ENCODE assay signal across 26 cellular contexts in genomic region chr16:13178318-13178717, GRCh38.
A peak's percentile ranks its signal among the peaks of the same experiment; 100 is the strongest.
DNase-seq lines count a peak whose midpoint lies in the region; ATAC-seq and TF ChIP-seq lines count a peak whose summit lies in the region.
"Had no signal": no experiment of that assay in that cellular context is flagged by ENCODE, and none has a peak within 500 bp of the region (broad histone marks: within the 10 kb centered on the region; RNA-seq: fewer than 3 reads in every experiment).

No MANE protein-coding gene starts in this region.

- WGBS in esophagus squamous epithelium, 2 donors: 56 to 61% methylated on average over 8 of the region's 8 CpGs
- WGBS in psoas muscle, 3 donors: 11 to 17% (median 14%) methylated on average over 8 of the region's 8 CpGs

- peaks cover 0 to 12% (median 0%) of the 10 kb centered on the region in 4 donors for H3K27me3 ChIP-seq in esophagus squamous epithelium
- H3K27me3 ChIP-seq in psoas muscle (ENCODE audit: insufficient read depth in 3 of 3, low read length in 2 of 3): no peaks in the 10 kb centered on the region
- H3K27me3 ChIP-seq: SJCRH30 had no signal

- no peaks in the 10 kb centered on the region for H3K4me1 ChIP-seq in esophagus squamous epithelium
- H3K4me1 ChIP-seq in psoas muscle: no peaks in the 10 kb centered on the region
- H3K4me1 ChIP-seq: A549, Caco-2, SJCRH30 had no signal

- H3K36me3 Mint-ChIP-seq in glutamatergic neuron (ENCODE audit: unreplicated experiment): peaks cover 3% of the 10 kb centered on the region
- H3K36me3 Mint-ChIP-seq in activated T-helper 17 cell treated with anti-CD3 and anti-CD28 coated beads, Interleukin-2, amount 50 U/mL, for 72 hours (ENCODE audit: low read depth): no peaks in the 10 kb centered on the region
- H3K36me3 Mint-ChIP-seq: CD8-positive, alpha-beta T cell; IgD-negative memory B cell had no signal

- H3K9me3 ChIP-seq in esophagus squamous epithelium (no peaks in the 10 kb centered on the region), psoas muscle (no peaks in the 10 kb centered on the region)
- H3K9me3 ChIP-seq: A549, Caco-2, SJCRH30 had no signal

- H3K27ac Mint-ChIP-seq in glutamatergic neuron (ENCODE audit: unreplicated experiment): peak overlapping the region; percentile 49
- no peak overlapping the region for H3K27ac Mint-ChIP-seq in activated T-helper 17 cell treated with anti-CD3 and anti-CD28 coated beads, Interleukin-2, amount 50 U/mL, for 72 hours
- H3K27ac Mint-ChIP-seq: CD8-positive, alpha-beta T cell; IgD-negative memory B cell had no signal

- ATAC-seq in activated T-helper 17 cell treated with anti-CD3 and anti-CD28 coated beads, Interleukin-2, amount 50 U/mL, for 72 hours (replicated peaks): no peak
- ATAC-seq in psoas muscle: no peak
- ATAC-seq: A549; CD8-positive, alpha-beta T cell; HCT116; PC-3; Right ventricle myocardium inferior; SK-N-SH treated with all-trans-retinoic acid at 6 μM for 48 hours had no signal

- H3K4me3 Mint-ChIP-seq in glutamatergic neuron (ENCODE audit: unreplicated experiment): peak overlapping the region; percentile 60
- H3K4me3 Mint-ChIP-seq in activated T-helper 17 cell treated with anti-CD3 and anti-CD28 coated beads, Interleukin-2, amount 50 U/mL, for 72 hours: no peak overlapping the region
- H3K4me3 Mint-ChIP-seq: CD8-positive, alpha-beta T cell had no signal

- H3K27me3 Mint-ChIP-seq in glutamatergic neuron (ENCODE audit: unreplicated experiment): peaks cover 9% of the 10 kb centered on the region
- H3K27me3 Mint-ChIP-seq in activated T-helper 17 cell treated with anti-CD3 and anti-CD28 coated beads, Interleukin-2, amount 50 U/mL, for 72 hours: peaks cover 13% of the 10 kb centered on the region

- peak; percentile 66 for DNase-seq in DMS 273 treated with DMSO at 0.1 percent for 48 hours (lab: John Stamatoyannopoulos, UW)
- DNase-seq in NCI-H446 treated with DMSO at 0.1 percent for 48 hours (lab: John Stamatoyannopoulos, UW): peak; percentile 71
- DNase-seq in glutamatergic neuron: peak; percentile 24
- peak; percentile 36 for DNase-seq in occipital lobe (lab: John Stamatoyannopoulos, UW)
- no peak for DNase-seq in MV-4-11 (lab: John Stamatoyannopoulos, UW)
- DNase-seq in esophagus squamous epithelium (lab: John Stamatoyannopoulos, UW): no peak
- DNase-seq in psoas muscle: no peak
- DNase-seq: AML-193; Caco-2; CD8-positive, alpha-beta T cell; GF-D8; NCI-H1092; NCI-H1436; NCI-H187; NCI-H2081 treated with DMSO at 0.1 percent for 48 hours; PC-3; SJCRH30 had no signal

- TF ChIP-seq CTCF in glutamatergic neuron (IDR thresholded peaks at IDR 0.05; ENCODE audit: partially characterized antibody, unreplicated experiment) (no peak), esophagus squamous epithelium (IDR thresholded peaks at IDR 0.05) (no peak), psoas muscle (IDR thresholded peaks at IDR 0.05) (no peak)

- TF ChIP-seq POLR2A in esophagus squamous epithelium (IDR thresholded peaks at IDR 0.05): no peak

- peaks cover 2% of the 10 kb centered on the region for H3K9me3 Mint-ChIP-seq in glutamatergic neuron (ENCODE audit: unreplicated experiment)
- H3K9me3 Mint-ChIP-seq in activated T-helper 17 cell treated with anti-CD3 and anti-CD28 coated beads, Interleukin-2, amount 50 U/mL, for 72 hours: peaks cover 4% of the 10 kb centered on the region
- H3K9me3 Mint-ChIP-seq: CD8-positive, alpha-beta T cell had no signal

- H3K27ac ChIP-seq in esophagus squamous epithelium: no peak overlapping the region
- H3K27ac ChIP-seq in psoas muscle: no peak overlapping the region
- H3K27ac ChIP-seq: A549, C4-2B, HL-60, KMS-11, SJCRH30 had no signal

- H3K4me3 ChIP-seq in esophagus squamous epithelium (no peak overlapping the region), psoas muscle (no peak overlapping the region)
- H3K4me3 ChIP-seq: A549, SJCRH30 had no signal

- H3K36me3 ChIP-seq in esophagus squamous epithelium: no peaks in the 10 kb centered on the region
- no peaks in the 10 kb centered on the region for H3K36me3 ChIP-seq in psoas muscle (ENCODE audit: insufficient read depth in 1 of 2, low read depth in 1 of 2)
- H3K36me3 ChIP-seq: SJCRH30 had no signal

- H3K4me1 Mint-ChIP-seq in glutamatergic neuron (ENCODE audit: low read depth, unreplicated experiment): peaks cover 34% of the 10 kb centered on the region
- no peaks in the 10 kb centered on the region for H3K4me1 Mint-ChIP-seq in activated T-helper 17 cell treated with anti-CD3 and anti-CD28 coated beads, Interleukin-2, amount 50 U/mL, for 72 hours

- intact Hi-C loops in esophagus squamous epithelium (cut with DNase I): no loop called here
- intact Hi-C loops in psoas muscle (cut with DNase I): loop anchor here in 1 of 2 donors (10.0 kb wide), 1 partner anchor 56 kb away; no protein-coding TSS in a partner anchor

Comparison
In these comparisons a context has a peak if more than half of its experiments do, and no peak if none do; other contexts are left out.
1. DNase-seq: peak in DMS 273 treated with DMSO at 0.1 percent for 48 hours (single experiment), NCI-H446 treated with DMSO at 0.1 percent for 48 hours (single experiment), glutamatergic neuron (single experiment) and occipital lobe (single experiment); none in MV-4-11 (single experiment), esophagus squamous epithelium (single experiment) and psoas muscle (0 of 2).